Comparison of ENCODE assay signal across 9 cellular contexts in genomic region chr20:846894-847278, GRCh38. TPM values are rescaled to one million over a fixed set of nuclear protein-coding genes. Genes with fewer than 3 reads are reported as not detected.
DNase-seq lines count a peak whose midpoint lies in the region; ATAC-seq and TF ChIP-seq lines count a peak whose summit lies in the region.
"Had no signal": no experiment of that assay in that cellular context is flagged by ENCODE, and none has a peak within 500 bp of the region (broad histone marks: within the 10 kb centered on the region; RNA-seq: fewer than 3 reads in every experiment).

No MANE protein-coding gene starts in this region.

- POLR2A ChIA-PET in CD4-positive, alpha-beta T cell (lab: Charles Lee), result interaction anchor here (0.8 to 7.5 kb wide), 5 partner anchors 8 to 1624 kb away, joined by 3 to 109 read pairs (median 4); partner anchors contain the start of genes FAM110A and SNRPB

- peaks cover 18% of the 10 kb centered on the region for H3K36me3 Mint-ChIP-seq in CD4-positive, alpha-beta T cell (ENCODE audit: low read depth)
- H3K36me3 Mint-ChIP-seq in IgD-negative memory B cell, result no peaks in the 10 kb centered on the region

- peaks cover 4% of the 10 kb centered on the region for H3K36me3 ChIP-seq in lower lobe of right lung

- intact Hi-C loops in CD4-positive, alpha-beta T cell (cut with DNase I, micrococcal nuclease), result no loop called here
- intact Hi-C loops in lower lobe of right lung (cut with DNase I), result no loop called here

- H3K4me3 Mint-ChIP-seq in CD4-positive, alpha-beta T cell, result peak overlapping the region; percentile 91
- peak overlapping the region; percentile 83 to 93 (median 91) for H3K4me3 Mint-ChIP-seq in IgD-negative memory B cell

- CTCF ChIA-PET in CD4-positive, alpha-beta T cell (lab: Charles Lee), result interaction anchor here (0.9 kb wide), 1 partner anchor 13 kb away, joined by 3 read pairs; the partner anchor contains the start of gene FAM110A

- H3K27me3 Mint-ChIP-seq in CD4-positive, alpha-beta T cell, result no peaks in the 10 kb centered on the region
- H3K27me3 Mint-ChIP-seq in IgD-negative memory B cell, result peaks cover under 1% of the 10 kb centered on the region

- no peaks in the 10 kb centered on the region for H3K9me3 ChIP-seq in CD4-positive, alpha-beta T cell (ENCODE audit: control insufficient read depth, low read length)
- H3K9me3 ChIP-seq in lower lobe of right lung, result no peaks in the 10 kb centered on the region

- no peak for TF ChIP-seq CTCF in CD4-positive, alpha-beta T cell (IDR thresholded peaks at IDR 0.05)
- TF ChIP-seq CTCF in lower lobe of right lung (IDR thresholded peaks at IDR 0.05), result no peak

- peak overlapping the region; percentile 29 for H3K4me3 ChIP-seq in lower lobe of right lung

- peak in 9 of 10 experiments; percentile 20 to 65 (median 50) for DNase-seq in CD4-positive, alpha-beta T cell
- peak; percentile 53 to 56 for DNase-seq in activated CD4-positive, alpha-beta T cell treated with anti-CD3 and anti-CD28 coated beads, Interleukin-2, amount 50 U/mL, for 48 hours
- DNase-seq in lower lobe of right lung, result peak; percentile 63
- DNase-seq in dedifferentiated amniotic fluid mesenchymal stem cell (ENCODE audit: extremely low spot score), result no peak
- no peak for DNase-seq in NCI-H1436 treated with DMSO at 0.1 percent for 48 hours (lab: John Stamatoyannopoulos, UW)
- DNase-seq: DMS153 had no signal

- no peaks in the 10 kb centered on the region for H3K9me3 Mint-ChIP-seq in CD4-positive, alpha-beta T cell
- H3K9me3 Mint-ChIP-seq in IgD-negative memory B cell, result peaks cover 0 to 4% (median 0%) of the 10 kb centered on the region in 3 donors

- peak overlapping the region; percentile 89 for H3K27ac Mint-ChIP-seq in CD4-positive, alpha-beta T cell
- H3K27ac Mint-ChIP-seq in IgD-negative memory B cell, result peak overlapping the region; percentile 3 to 94 (median 74)

- peaks cover 52% of the 10 kb centered on the region for H3K4me1 ChIP-seq in lower lobe of right lung

- no peaks in the 10 kb centered on the region for H3K27me3 ChIP-seq in CD4-positive, alpha-beta T cell (ENCODE audit: control insufficient read depth, insufficient read depth, low read length)
- no peaks in the 10 kb centered on the region for H3K27me3 ChIP-seq in lower lobe of right lung (ENCODE audit: low read depth)

- H3K27ac ChIP-seq in CD4-positive, alpha-beta T cell (ENCODE audit: low read depth, low read length), result peak overlapping the region; percentile 64
- H3K27ac ChIP-seq in lower lobe of right lung, result no peak overlapping the region

- peak; percentile 43 for ATAC-seq in CD4-positive, alpha-beta T cell (ENCODE audit: poor library complexity)
- ATAC-seq in lower lobe of right lung (no peak), GM19023 (IDR thresholded peaks at IDR 0.05; ENCODE audit: unreplicated experiment) (no peak), HG02571 (IDR thresholded peaks at IDR 0.05; ENCODE audit: unreplicated experiment) (no peak)

- peaks cover 68% of the 10 kb centered on the region for H3K4me1 Mint-ChIP-seq in CD4-positive, alpha-beta T cell (ENCODE audit: low read depth)
- peaks cover 30 to 40% (median 34%) of the 10 kb centered on the region in 3 donors for H3K4me1 Mint-ChIP-seq in IgD-negative memory B cell

RNA-seq across cellular contexts. Expression of gene FAM110A, which starts 13.4 kb away (rescaled TPM):
- total RNA-seq in CD4-positive, alpha-beta T cell, result 1 to 10 TPM; 4.5 to 4.8 TPM
- 19.3 TPM for polyA plus RNA-seq in IgD-negative memory B cell
- 21.4 TPM for total RNA-seq in lower lobe of right lung

Comparison
In these comparisons a context has a peak if more than half of its experiments do, and no peak if none do; other contexts are left out.
1. DNase-seq: peak in CD4-positive, alpha-beta T cell (9 of 10), activated CD4-positive, alpha-beta T cell treated with anti-CD3 and anti-CD28 coated beads, Interleukin-2, amount 50 U/mL, for 48 hours (2 of 2) and lower lobe of right lung (single experiment); none in dedifferentiated amniotic fluid mesenchymal stem cell (single experiment) and NCI-H1436 treated with DMSO at 0.1 percent for 48 hours (single experiment).